11 cellular contexts compared by ENCODE assay signal in the genomic region with DNA sequence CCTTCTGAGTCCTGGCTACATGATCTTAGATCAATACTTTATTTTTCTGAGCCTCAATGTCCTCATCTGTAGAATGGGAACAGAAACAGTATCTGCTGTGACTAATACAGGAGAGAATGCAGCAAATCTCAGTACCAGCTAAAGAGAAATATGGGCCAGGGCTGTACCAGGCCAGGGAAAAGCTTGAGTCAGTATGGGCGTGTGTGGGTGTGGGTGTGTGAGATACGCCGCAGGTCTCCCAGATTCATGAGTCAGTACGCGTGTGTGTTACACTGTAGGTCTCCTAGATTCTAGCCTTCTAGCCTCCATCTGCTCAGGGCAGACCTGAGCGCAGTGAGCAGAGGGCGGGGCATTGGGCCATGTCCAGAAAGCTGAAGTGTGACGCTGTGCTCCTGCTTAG. TPM values are rescaled to one million over a fixed set of nuclear protein-coding genes. Genes with fewer than 3 reads are reported as not detected.
A peak's percentile ranks its signal among the peaks of the same experiment; 100 is the strongest.
DNase-seq lines count a peak whose midpoint lies in the region; FAIRE-seq and TF ChIP-seq lines count a peak whose summit lies in the region.
"Had no signal": no experiment of that assay in that cellular context is flagged by ENCODE, and none has a peak within 500 bp of the region (broad histone marks: within the 10 kb centered on the region; RNA-seq: fewer than 3 reads in every experiment).

No MANE protein-coding gene starts in this region.

- dilution Hi-C loops in keratinocyte (cut with MboI; ENCODE audit: extremely low pct_ligation_motif_present, low sequenced_read_pairs): no loop called here

- peak overlapping the region; percentile 43 for H3K4me2 ChIP-seq in keratinocyte (ENCODE audit: control insufficient read depth, extremely low read depth, insufficient read depth, low read depth, low read length)

- H3K79me2 ChIP-seq in keratinocyte (ENCODE audit: control insufficient read depth, insufficient read depth, low read length): peaks cover 60% of the 10 kb centered on the region

- no peak overlapping the region for H2AFZ ChIP-seq in keratinocyte (ENCODE audit: control insufficient read depth, low read length)

- peak; percentile 84 for DNase-seq in activated effector memory CD4-positive, alpha-beta T cell treated with anti-CD3 and anti-CD28 coated beads, Interleukin-2, amount 50 U/mL, for 16 hours
- no peak for DNase-seq in activated effector memory CD4-positive, alpha-beta T cell treated with Interleukin-2 at 50 U/mL for 16 hours
- DNase-seq in adipocyte (ENCODE audit: low read depth) (no peak), keratinocyte (ENCODE audit: low read depth, low spot score) (peak; percentile 97), suprapubic skin (ENCODE audit: low spot score in 2 of 2) (no peak), hippocampal formation (lab: John Stamatoyannopoulos, UW) (no peak), NCI-H1694 (lab: John Stamatoyannopoulos, UW) (no peak), D341Med (ENCODE audit: low spot score) (no peak)
- DNase-seq: transverse colon had no signal

- peak overlapping the region; percentile 81 for H3K27ac ChIP-seq in keratinocyte (ENCODE audit: control insufficient read depth, insufficient read depth, low read length)
- peak overlapping the region; percentile 60 for H3K27ac ChIP-seq in suprapubic skin
- H3K27ac ChIP-seq: C4-2B had no signal

- 38% methylated on average over 8 of the region's 8 CpGs for WGBS in suprapubic skin

- H3K4me3 ChIP-seq in adipocyte (ENCODE audit: low read length): no peak overlapping the region
- H3K4me3 ChIP-seq in keratinocyte (ENCODE audit: control insufficient read depth in 2 of 3, extremely low read depth in 1 of 3, insufficient read depth in 2 of 3, low read depth in 1 of 3, low read length in 3 of 3): no peak overlapping the region
- H3K4me3 ChIP-seq in suprapubic skin: no peak overlapping the region
- H3K4me3 ChIP-seq: transverse colon had no signal

- no peak for TF ChIP-seq EP300 in suprapubic skin (IDR thresholded peaks at IDR 0.05)

- H4K20me1 ChIP-seq in keratinocyte (ENCODE audit: control insufficient read depth, extremely low read depth, insufficient read depth, low read length): peaks cover 11% of the 10 kb centered on the region

- peak overlapping the region; percentile 1 for H3K9ac ChIP-seq in adipocyte (ENCODE audit: low read length)
- H3K9ac ChIP-seq in keratinocyte (ENCODE audit: control insufficient read depth, extremely low read depth, insufficient read depth, low read length): peak overlapping the region; percentile 55

- TF ChIP-seq POLR2A in suprapubic skin (IDR thresholded peaks at IDR 0.05): no peak

- TF ChIP-seq CTCF in keratinocyte (optimal IDR thresholded peaks at IDR 0.05 in 1 of 3, IDR thresholded peaks at IDR 0.05 in 1 of 3, conservative IDR thresholded peaks at IDR 0.05 in 1 of 3; ENCODE audit: extremely low read depth in 1 of 3, insufficient read depth in 2 of 3, low read length in 3 of 3) (no peak), suprapubic skin (IDR thresholded peaks at IDR 0.05) (no peak)

- peaks cover 40% of the 10 kb centered on the region for H3K36me3 ChIP-seq in adipocyte (ENCODE audit: control insufficient read depth, insufficient read depth, low read length, severe bottlenecking)
- peaks cover 14 to 35% of the 10 kb centered on the region in 2 experiments for H3K36me3 ChIP-seq in keratinocyte (ENCODE audit: control insufficient read depth in 2 of 2, extremely low read depth in 1 of 2, insufficient read depth in 2 of 2, low read length in 2 of 2)
- H3K36me3 ChIP-seq in suprapubic skin: peaks cover 16% of the 10 kb centered on the region

- H3K27me3 ChIP-seq in adipocyte (replicated peaks; ENCODE audit: control insufficient read depth, insufficient read depth, low read length) (no peaks in the 10 kb centered on the region), keratinocyte (ENCODE audit: control insufficient read depth, extremely low read depth, insufficient read depth, low read length) (no peaks in the 10 kb centered on the region), suprapubic skin (no peaks in the 10 kb centered on the region)
- H3K27me3 ChIP-seq: transverse colon had no signal

- H3K4me1 ChIP-seq in adipocyte (ENCODE audit: control insufficient read depth, insufficient read depth, low read length) (peaks cover 51% of the 10 kb centered on the region), keratinocyte (ENCODE audit: control insufficient read depth, extremely low read depth, insufficient read depth, low read length) (peaks cover 57% of the 10 kb centered on the region), suprapubic skin (peaks cover 80% of the 10 kb centered on the region)

- peak; percentile 100 for FAIRE-seq in keratinocyte (lab: Jason Lieb, UNC)

- H3K9me1 ChIP-seq in keratinocyte (ENCODE audit: control insufficient read depth, extremely low read depth, insufficient read depth, low read length): peaks cover 3% of the 10 kb centered on the region

- H3K9me3 ChIP-seq in adipocyte (ENCODE audit: control insufficient read depth, low read length) (no peaks in the 10 kb centered on the region), keratinocyte (ENCODE audit: control insufficient read depth, low read depth, low read length) (no peaks in the 10 kb centered on the region), suprapubic skin (no peaks in the 10 kb centered on the region)
- H3K9me3 ChIP-seq: transverse colon had no signal

RNA-seq across cellular contexts. Expression of a gene that starts 15.2 kb away (rescaled TPM):
- 268 to 419 TPM (median 341 TPM) in 3 replicates for polyA plus RNA-seq in keratinocyte
- 90.9 TPM for polyA plus RNA-seq in keratinocyte (2011; ENCODE audit: low read depth)
- 360 and 497 TPM in 2 replicates for polyA plus RNA-seq in keratinocyte (2011; cell fraction: cytosol; rRNA removed)
- 163 and 215 TPM in 2 replicates for polyA plus RNA-seq in keratinocyte (2011; cell fraction: nucleus; rRNA removed)
- polyA plus RNA-seq in keratinocyte (2012; ENCODE audit: low replicate concordance): 96.9 and 241 TPM in 2 replicates
- polyA minus RNA-seq in keratinocyte: 357 to 545 TPM (median 495 TPM) in 3 replicates
- 236 TPM for polyA minus RNA-seq in keratinocyte (2011; cell fraction: cytosol; rRNA and poly(A)+ RNA removed)
- polyA minus RNA-seq in keratinocyte (2011; cell fraction: nucleus; rRNA and poly(A)+ RNA removed): 63.3 and 89.7 TPM in 2 replicates
- total RNA-seq in suprapubic skin: 10 to 100 TPM; 70.9 to 91.3 (median 76.7) TPM

RNA-seq across cellular contexts. Expression of a gene that starts 17.7 kb away (rescaled TPM):
- 0.33 to 0.81 TPM (median 0.58 TPM) in 3 replicates for polyA plus RNA-seq in keratinocyte
- 1.2 TPM for polyA plus RNA-seq in keratinocyte (2011; ENCODE audit: low read depth)
- polyA plus RNA-seq in keratinocyte (2011; cell fraction: cytosol; rRNA removed): 0.23 and 0.26 TPM in 2 replicates
- polyA plus RNA-seq in keratinocyte (2011; cell fraction: nucleus; rRNA removed): 2.5 and 3.3 TPM in 2 replicates
- polyA plus RNA-seq in keratinocyte (2012; ENCODE audit: low replicate concordance): 0.52 and 0.86 TPM in 2 replicates
- polyA minus RNA-seq in keratinocyte: 0.29 to 0.33 TPM (median 0.30 TPM) in 3 replicates
- 8.8 TPM for polyA minus RNA-seq in keratinocyte (2011; cell fraction: cytosol; rRNA and poly(A)+ RNA removed)
- 2.9 and 3.7 TPM in 2 replicates for polyA minus RNA-seq in keratinocyte (2011; cell fraction: nucleus; rRNA and poly(A)+ RNA removed)
- total RNA-seq in suprapubic skin: 1 to 10 TPM; 2.9 to 5.2 (median 4.1) TPM

RNA-seq across cellular contexts. Expression of a gene that starts 27.7 kb away (rescaled TPM):
- polyA plus RNA-seq in keratinocyte: not detected in 3 replicates
- polyA plus RNA-seq in keratinocyte (2011; ENCODE audit: low read depth): not detected
- not detected in 2 replicates for polyA plus RNA-seq in keratinocyte (2011; cell fraction: cytosol; rRNA removed)
- polyA plus RNA-seq in keratinocyte (2011; cell fraction: nucleus; rRNA removed): 0.17 TPM in 1 of 2 replicates, not detected in the other
- not detected in 2 replicates for polyA plus RNA-seq in keratinocyte (2012; ENCODE audit: low replicate concordance)
- polyA minus RNA-seq in keratinocyte: not detected in 3 replicates
- not detected for polyA minus RNA-seq in keratinocyte (2011; cell fraction: cytosol; rRNA and poly(A)+ RNA removed)
- not detected in 2 replicates for polyA minus RNA-seq in keratinocyte (2011; cell fraction: nucleus; rRNA and poly(A)+ RNA removed)
- total RNA-seq in suprapubic skin: under 1 TPM in 1 of 4 donors, not detected in 3; 0.30 TPM
- total RNA-seq: lung microvascular endothelial cell, transverse colon had no signal

RNA-seq across cellular contexts. Expression of a gene that starts 41.0 kb away (rescaled TPM):
- polyA plus RNA-seq in keratinocyte: 43.1 to 90.4 TPM (median 50.3 TPM) in 3 replicates
- polyA plus RNA-seq in keratinocyte (2011; ENCODE audit: low read depth): 25.7 TPM
- 48.9 and 70.6 TPM in 2 replicates for polyA plus RNA-seq in keratinocyte (2011; cell fraction: cytosol; rRNA removed)
- polyA plus RNA-seq in keratinocyte (2011; cell fraction: nucleus; rRNA removed): 110 and 122 TPM in 2 replicates
- polyA plus RNA-seq in keratinocyte (2012; ENCODE audit: low replicate concordance): 67.8 and 89.0 TPM in 2 replicates
- 48.6 to 148 TPM (median 53.7 TPM) in 3 replicates for polyA minus RNA-seq in keratinocyte
- 67.9 TPM for polyA minus RNA-seq in keratinocyte (2011; cell fraction: cytosol; rRNA and poly(A)+ RNA removed)
- 32.0 and 34.3 TPM in 2 replicates for polyA minus RNA-seq in keratinocyte (2011; cell fraction: nucleus; rRNA and poly(A)+ RNA removed)
- 10 to 100 TPM; 56.3 to 84.9 (median 75.2) TPM for total RNA-seq in suprapubic skin

RNA-seq across cellular contexts. Expression of a gene that starts 46.1 kb away (rescaled TPM):
- polyA plus RNA-seq in keratinocyte: not detected in 3 replicates
- 0.22 TPM for polyA plus RNA-seq in keratinocyte (2011; ENCODE audit: low read depth)
- 0.02 and 0.12 TPM in 2 replicates for polyA plus RNA-seq in keratinocyte (2011; cell fraction: cytosol; rRNA removed)
- 0.12 and 0.36 TPM in 2 replicates for polyA plus RNA-seq in keratinocyte (2011; cell fraction: nucleus; rRNA removed)
- polyA plus RNA-seq in keratinocyte (2012; ENCODE audit: low replicate concordance): 0.39 TPM in 1 of 2 replicates, not detected in the other
- polyA minus RNA-seq in keratinocyte: not detected in 3 replicates
- polyA minus RNA-seq in keratinocyte (2011; cell fraction: cytosol; rRNA and poly(A)+ RNA removed): not detected
- polyA minus RNA-seq in keratinocyte (2011; cell fraction: nucleus; rRNA and poly(A)+ RNA removed): 0.32 TPM in 1 of 2 replicates, not detected in the other
- total RNA-seq in suprapubic skin: 1 to 10 TPM in 2 of 4 donors, under 1 TPM in 2; 0.25 to 2.2 (median 1.00) TPM
- total RNA-seq: lung microvascular endothelial cell, transverse colon had no signal

Comparison
In these comparisons a context has a peak if more than half of its experiments do, and no peak if none do; other contexts are left out.
1. DNase-seq: peak in activated effector memory CD4-positive, alpha-beta T cell treated with anti-CD3 and anti-CD28 coated beads, Interleukin-2, amount 50 U/mL, for 16 hours (single experiment) and keratinocyte (single experiment); none in activated effector memory CD4-positive, alpha-beta T cell treated with Interleukin-2 at 50 U/mL for 16 hours (single experiment), adipocyte (single experiment), suprapubic skin (0 of 2), hippocampal formation (0 of 2), NCI-H1694 (single experiment) and D341Med (single experiment).